12 cellular contexts compared by ENCODE assay signal in genomic region chr4:86441175-86441960, GRCh38.
DNase-seq lines count a peak whose midpoint lies in the region; ATAC-seq and TF ChIP-seq lines count a peak whose summit lies in the region.
"Had no signal": no experiment of that assay in that cellular context is flagged by ENCODE, and none has a peak within 500 bp of the region (broad histone marks: within the 10 kb centered on the region; RNA-seq: fewer than 3 reads in every experiment).

No MANE protein-coding gene starts in this region.

- no peaks in the 10 kb centered on the region for H3K27me3 ChIP-seq in layer of hippocampus (ENCODE audit: control insufficient read depth, insufficient read depth, low read length)

- POLR2A ChIA-PET in activated CD8-positive, alpha-beta T cell treated with anti-CD3 and anti-CD28 coated beads for 36 hours (lab: Charles Lee): no interaction called here

- ATAC-seq in GM18511 (IDR thresholded peaks at IDR 0.05; ENCODE audit: unreplicated experiment): peak; percentile 67
- peak; percentile 68 for ATAC-seq in HG02852 (IDR thresholded peaks at IDR 0.05; ENCODE audit: unreplicated experiment)
- peak; percentile 31 for ATAC-seq in activated T-helper 17 cell treated with anti-CD3 and anti-CD28 coated beads, Interleukin-2, amount 50 U/mL, for 72 hours (replicated peaks)
- ATAC-seq in activated CD8-positive, alpha-beta T cell treated with anti-CD3 and anti-CD28 coated beads for 36 hours: no peak

- CTCF ChIA-PET in activated CD8-positive, alpha-beta T cell treated with anti-CD3 and anti-CD28 coated beads for 36 hours (lab: Charles Lee): no interaction called here

- no peak overlapping the region for H3K27ac Mint-ChIP-seq in activated T-helper 17 cell treated with anti-CD3 and anti-CD28 coated beads, Interleukin-2, amount 50 U/mL, for 72 hours
- no peak overlapping the region for H3K27ac Mint-ChIP-seq in activated CD8-positive, alpha-beta T cell treated with anti-CD3 and anti-CD28 coated beads for 36 hours
- H3K27ac Mint-ChIP-seq: T-helper 1 cell treated with Interleukin-12 subunit alpha and Interleukin-12 subunit beta and Interleukin-4 antibody, amounts not matched to agents 30 μg/mL and 1 μg/mL, for 36 hours had no signal

- H3K9me3 Mint-ChIP-seq in activated T-helper 17 cell treated with anti-CD3 and anti-CD28 coated beads, Interleukin-2, amount 50 U/mL, for 72 hours: no peaks in the 10 kb centered on the region
- peaks cover 2% of the 10 kb centered on the region for H3K9me3 Mint-ChIP-seq in activated CD8-positive, alpha-beta T cell treated with anti-CD3 and anti-CD28 coated beads for 36 hours
- H3K9me3 Mint-ChIP-seq: T-helper 1 cell treated with Interleukin-12 subunit alpha and Interleukin-12 subunit beta and Interleukin-4 antibody, amounts not matched to agents 30 μg/mL and 1 μg/mL, for 36 hours had no signal

- peak overlapping the region; percentile 25 for H3K27ac ChIP-seq in layer of hippocampus (ENCODE audit: low read depth, low read length)
- H3K27ac ChIP-seq: parathyroid adenoma had no signal

- TF ChIP-seq CTCF in activated CD8-positive, alpha-beta T cell treated with anti-CD3 and anti-CD28 coated beads for 36 hours (IDR thresholded peaks at IDR 0.05): no peak

- peaks cover 20% of the 10 kb centered on the region for H3K27me3 Mint-ChIP-seq in activated T-helper 17 cell treated with anti-CD3 and anti-CD28 coated beads, Interleukin-2, amount 50 U/mL, for 72 hours
- no peaks in the 10 kb centered on the region for H3K27me3 Mint-ChIP-seq in activated CD8-positive, alpha-beta T cell treated with anti-CD3 and anti-CD28 coated beads for 36 hours

- H3K36me3 Mint-ChIP-seq in activated T-helper 17 cell treated with anti-CD3 and anti-CD28 coated beads, Interleukin-2, amount 50 U/mL, for 72 hours (ENCODE audit: low read depth): no peaks in the 10 kb centered on the region
- no peaks in the 10 kb centered on the region for H3K36me3 Mint-ChIP-seq in activated CD8-positive, alpha-beta T cell treated with anti-CD3 and anti-CD28 coated beads for 36 hours (ENCODE audit: low read depth)

- no peak overlapping the region for H3K4me3 Mint-ChIP-seq in activated T-helper 17 cell treated with anti-CD3 and anti-CD28 coated beads, Interleukin-2, amount 50 U/mL, for 72 hours
- no peak overlapping the region for H3K4me3 Mint-ChIP-seq in activated CD8-positive, alpha-beta T cell treated with anti-CD3 and anti-CD28 coated beads for 36 hours
- H3K4me3 Mint-ChIP-seq: T-helper 1 cell treated with Interleukin-12 subunit alpha and Interleukin-12 subunit beta and Interleukin-4 antibody, amounts not matched to agents 30 μg/mL and 1 μg/mL, for 36 hours had no signal

- intact Hi-C loops in activated CD8-positive, alpha-beta T cell treated with anti-CD3 and anti-CD28 coated beads for 36 hours (cut with micrococcal nuclease): no loop called here

- no peak for DNase-seq in ureter (ENCODE audit: low spot score)
- no peak for DNase-seq in activated CD8-positive, alpha-beta T cell treated with anti-CD3 and anti-CD28 coated beads for 36 hours
- no peak for DNase-seq in NCI-H187 (lab: John Stamatoyannopoulos, UW)
- no peak for DNase-seq in NCI-H524 (lab: John Stamatoyannopoulos, UW)
- DNase-seq: activated gamma-delta T cell, NCI-H1105 treated with DMSO at 0.1 percent for 48 hours had no signal

- H3K4me1 Mint-ChIP-seq in activated T-helper 17 cell treated with anti-CD3 and anti-CD28 coated beads, Interleukin-2, amount 50 U/mL, for 72 hours: no peaks in the 10 kb centered on the region
- no peaks in the 10 kb centered on the region for H3K4me1 Mint-ChIP-seq in activated CD8-positive, alpha-beta T cell treated with anti-CD3 and anti-CD28 coated beads for 36 hours (ENCODE audit: low read depth)
